ENCODE assay signal across 10 cellular contexts in genomic region chr4:82801910-82802521, GRCh38. TPM values are rescaled to one million over a fixed set of nuclear protein-coding genes. Genes with fewer than 3 reads are reported as not detected.
DNase-seq lines count a peak whose midpoint lies in the region; ATAC-seq and TF ChIP-seq lines count a peak whose summit lies in the region.
"Had no signal": no experiment of that assay in that cellular context is flagged by ENCODE, and none has a peak within 500 bp of the region (broad histone marks: within the 10 kb centered on the region; RNA-seq: fewer than 3 reads in every experiment).

No MANE protein-coding gene starts in this region.

- no peak for TF ChIP-seq POLR2A in prostate gland (IDR thresholded peaks at IDR 0.05)
- no peak for TF ChIP-seq POLR2A in esophagus squamous epithelium (IDR thresholded peaks at IDR 0.05)

- H3K4me3 ChIP-seq in Panc1 (ENCODE audit: low read depth in 2 of 2, low read length in 2 of 2), result no peak overlapping the region
- no peak overlapping the region for H3K4me3 ChIP-seq in fibroblast of pulmonary artery (replicated peaks; ENCODE audit: low read depth, low read length)
- H3K4me3 ChIP-seq in prostate gland, result no peak overlapping the region
- H3K4me3 ChIP-seq in esophagus squamous epithelium, result no peak overlapping the region
- H3K4me3 ChIP-seq: psoas muscle had no signal

- H3K27ac ChIP-seq in Panc1 (ENCODE audit: low read length) (no peak overlapping the region), prostate gland (no peak overlapping the region), esophagus squamous epithelium (no peak overlapping the region)
- H3K27ac ChIP-seq: psoas muscle had no signal

- DNase-seq in A172 (ENCODE audit: low spot score) (peak; percentile 33), GM03348 (ENCODE audit: low spot score) (peak; percentile 43), Panc1 (ENCODE audit: low read depth, low spot score) (no peak), fibroblast of pulmonary artery (ENCODE audit: low read depth) (peak; percentile 56), prostate gland (ENCODE audit: low spot score) (no peak), esophagus squamous epithelium (lab: John Stamatoyannopoulos, UW) (no peak)
- DNase-seq in stimulated activated CD4-positive, alpha-beta T cell treated with anti-CD3 and anti-CD28 coated beads, Interleukin-15, amount 100 ng/mL, for 24 hours, result no peak
- DNase-seq: NCI-H2081 treated with DMSO at 0.1 percent for 48 hours, psoas muscle had no signal

- H3K36me3 ChIP-seq in Panc1 (ENCODE audit: control insufficient read depth, insufficient read depth, low read length), result no peaks in the 10 kb centered on the region
- no peaks in the 10 kb centered on the region for H3K36me3 ChIP-seq in prostate gland
- H3K36me3 ChIP-seq in esophagus squamous epithelium, result no peaks in the 10 kb centered on the region

- no peaks in the 10 kb centered on the region; the same call in 1 of the 2 replicates for H3K27me3 ChIP-seq in Panc1 (ENCODE audit: control insufficient read depth, insufficient read depth, low read length)
- no peaks in the 10 kb centered on the region for H3K27me3 ChIP-seq in prostate gland (replicated peaks; ENCODE audit: insufficient read depth)
- H3K27me3 ChIP-seq in esophagus squamous epithelium, result peaks cover 0 to 17% (median 1%) of the 10 kb centered on the region in 4 donors

- 68% methylated on average over 3 of the region's 3 CpGs for WGBS in prostate gland
- 48 to 56% methylated on average over 3 of the region's 3 CpGs for WGBS in esophagus squamous epithelium, 2 donors

- ATAC-seq in Panc1, result 0 out of 2 replicates have a peak, but pooled peaks have one; percentile 47
- ATAC-seq in HG02885 (IDR thresholded peaks at IDR 0.05; ENCODE audit: poor library complexity, unreplicated experiment), result no peak
- ATAC-seq: psoas muscle had no signal

- H3K4me1 ChIP-seq in Panc1 (ENCODE audit: control insufficient read depth, insufficient read depth, low read length) (no peaks in the 10 kb centered on the region), prostate gland (replicated peaks) (no peaks in the 10 kb centered on the region), esophagus squamous epithelium (peaks cover 10 to 29% (median 17%) of the 10 kb centered on the region in 3 donors)
- H3K4me1 ChIP-seq: psoas muscle had no signal

- in situ Hi-C loops in Panc1 (cut with HindIII; ENCODE audit: low pct_unique_long_range_greater_than_20kb, low sequenced_read_pairs), result no loop called here

- TF ChIP-seq CTCF in Panc1 (IDR thresholded peaks at IDR 0.05) (peak; percentile 66; the same call in 1 of the 2 replicates), fibroblast of pulmonary artery (IDR thresholded peaks at IDR 0.05; ENCODE audit: low read length, missing control alignments) (peak; percentile 52), prostate gland (IDR thresholded peaks at IDR 0.05) (peak in 1 of 4 experiments; percentile 34), esophagus squamous epithelium (IDR thresholded peaks at IDR 0.05) (peak in 2 of 6 experiments; percentile 29 to 33)

- BruUV-seq in Panc1 (replicated peaks; lab: Mats Ljungman, UMichigan), result no TSS peak

- H3K9me3 ChIP-seq in Panc1 (ENCODE audit: control insufficient read depth, insufficient read depth, low read depth, low read length), result no peaks in the 10 kb centered on the region
- H3K9me3 ChIP-seq in prostate gland, result no peaks in the 10 kb centered on the region
- H3K9me3 ChIP-seq in esophagus squamous epithelium, result no peaks in the 10 kb centered on the region
- H3K9me3 ChIP-seq: psoas muscle had no signal

- POLR2A ChIA-PET in Panc1 (lab: Charles Lee), result no interaction called here

- intact Hi-C loops in Panc1 (cut with micrococcal nuclease; ENCODE audit: unreplicated experiment), result loop anchor here (5.0 kb wide), 1 partner anchor 340 kb away; no protein-coding TSS in a partner anchor
- intact Hi-C loops in prostate gland (cut with DNase I), result no loop called here
- intact Hi-C loops in esophagus squamous epithelium (cut with DNase I), result no loop called here

- CTCF ChIA-PET in Panc1 (lab: Charles Lee), result no interaction called here

RNA-seq across cellular contexts. Expression of gene SCD5, which starts 3.4 kb away (rescaled TPM):
- 11.9 and 16.6 TPM in 2 replicates for total RNA-seq in A172 (2014; rRNA removed; shearing (Covaris generic))
- total RNA-seq in Panc1 (2021; ENCODE audit: unreplicated experiment) (2.0 TPM), prostate gland (100 to 1,000 TPM in 1 of 2 donors, 10 to 100 TPM in 1; 24.0 to 122 TPM), esophagus squamous epithelium (1 to 10 TPM; 1.2 to 6.3 (median 4.3) TPM)
- 2.3 TPM for polyA plus RNA-seq in Panc1 (2012; ENCODE audit: insufficient read length)

Comparison
In these comparisons a context has a peak if more than half of its experiments do, and no peak if none do; other contexts are left out.
1. DNase-seq: peak in A172 (single experiment), GM03348 (single experiment) and fibroblast of pulmonary artery (single experiment); none in Panc1 (single experiment), prostate gland (single experiment), esophagus squamous epithelium (single experiment) and stimulated activated CD4-positive, alpha-beta T cell treated with anti-CD3 and anti-CD28 coated beads, Interleukin-15, amount 100 ng/mL, for 24 hours (single experiment).